ENCODE assay signal across 1 cellular context in the genomic region with DNA sequence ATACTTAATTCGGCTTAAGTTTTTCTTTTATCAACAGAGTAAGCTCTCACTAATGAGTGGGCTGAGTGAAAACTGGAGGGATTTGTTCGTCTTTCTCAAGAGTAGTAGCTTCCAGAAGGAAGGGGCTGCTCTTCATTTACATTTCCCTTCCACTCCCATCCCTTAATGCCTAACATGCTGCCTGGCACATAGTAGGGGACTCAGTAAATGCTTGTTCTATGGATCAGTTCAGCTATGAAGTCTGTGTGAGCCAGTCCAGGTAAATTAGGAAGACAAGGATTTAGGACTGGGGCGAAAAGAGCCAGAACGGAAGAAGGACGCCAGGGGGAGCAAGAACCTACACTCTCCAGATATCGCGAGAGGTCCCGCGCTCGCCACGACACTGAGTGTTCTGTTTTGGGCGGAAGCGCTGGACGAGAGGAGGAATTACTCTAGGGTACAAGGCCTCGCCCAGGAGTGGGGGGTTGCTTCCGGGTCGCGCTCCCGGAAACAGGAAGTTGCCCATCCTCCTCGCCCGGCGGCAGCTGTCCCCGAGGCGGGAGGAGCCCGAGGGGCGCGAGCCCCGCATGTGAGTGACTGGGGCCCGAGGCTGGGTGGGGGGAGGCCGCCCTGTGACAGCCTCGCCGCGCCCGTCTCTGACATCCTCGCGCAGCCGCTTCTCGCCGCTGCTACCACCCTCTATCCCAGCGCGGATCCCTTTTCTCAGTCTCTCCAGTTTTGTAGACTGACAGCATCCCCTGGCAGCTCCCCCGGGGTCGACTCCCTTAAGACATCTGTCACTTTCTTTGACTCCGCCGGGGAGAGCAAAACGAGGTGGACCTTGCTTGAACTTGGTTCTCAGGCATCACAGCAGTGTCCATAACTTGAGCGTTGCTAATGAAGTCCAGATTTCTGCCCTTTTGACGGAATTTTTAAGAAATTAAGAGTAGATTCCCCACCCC.
TF ChIP-seq lines count a peak whose summit lies in the region.

A gene with protein sequence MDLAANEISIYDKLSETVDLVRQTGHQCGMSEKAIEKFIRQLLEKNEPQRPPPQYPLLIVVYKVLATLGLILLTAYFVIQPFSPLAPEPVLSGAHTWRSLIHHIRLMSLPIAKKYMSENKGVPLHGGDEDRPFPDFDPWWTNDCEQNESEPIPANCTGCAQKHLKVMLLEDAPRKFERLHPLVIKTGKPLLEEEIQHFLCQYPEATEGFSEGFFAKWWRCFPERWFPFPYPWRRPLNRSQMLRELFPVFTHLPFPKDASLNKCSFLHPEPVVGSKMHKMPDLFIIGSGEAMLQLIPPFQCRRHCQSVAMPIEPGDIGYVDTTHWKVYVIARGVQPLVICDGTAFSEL (plus strand): TSS at position 492 of the 941 bp plus-strand sequence. CDS start 13,493 bp downstream, outside the sequence.

TF ChIP-seq in HepG2, 621 proteins besides CTCF, POLR2A, EP300 and RAD21 (continued from another document and continues in another):
- TF ChIP-seq, protein P1, sequence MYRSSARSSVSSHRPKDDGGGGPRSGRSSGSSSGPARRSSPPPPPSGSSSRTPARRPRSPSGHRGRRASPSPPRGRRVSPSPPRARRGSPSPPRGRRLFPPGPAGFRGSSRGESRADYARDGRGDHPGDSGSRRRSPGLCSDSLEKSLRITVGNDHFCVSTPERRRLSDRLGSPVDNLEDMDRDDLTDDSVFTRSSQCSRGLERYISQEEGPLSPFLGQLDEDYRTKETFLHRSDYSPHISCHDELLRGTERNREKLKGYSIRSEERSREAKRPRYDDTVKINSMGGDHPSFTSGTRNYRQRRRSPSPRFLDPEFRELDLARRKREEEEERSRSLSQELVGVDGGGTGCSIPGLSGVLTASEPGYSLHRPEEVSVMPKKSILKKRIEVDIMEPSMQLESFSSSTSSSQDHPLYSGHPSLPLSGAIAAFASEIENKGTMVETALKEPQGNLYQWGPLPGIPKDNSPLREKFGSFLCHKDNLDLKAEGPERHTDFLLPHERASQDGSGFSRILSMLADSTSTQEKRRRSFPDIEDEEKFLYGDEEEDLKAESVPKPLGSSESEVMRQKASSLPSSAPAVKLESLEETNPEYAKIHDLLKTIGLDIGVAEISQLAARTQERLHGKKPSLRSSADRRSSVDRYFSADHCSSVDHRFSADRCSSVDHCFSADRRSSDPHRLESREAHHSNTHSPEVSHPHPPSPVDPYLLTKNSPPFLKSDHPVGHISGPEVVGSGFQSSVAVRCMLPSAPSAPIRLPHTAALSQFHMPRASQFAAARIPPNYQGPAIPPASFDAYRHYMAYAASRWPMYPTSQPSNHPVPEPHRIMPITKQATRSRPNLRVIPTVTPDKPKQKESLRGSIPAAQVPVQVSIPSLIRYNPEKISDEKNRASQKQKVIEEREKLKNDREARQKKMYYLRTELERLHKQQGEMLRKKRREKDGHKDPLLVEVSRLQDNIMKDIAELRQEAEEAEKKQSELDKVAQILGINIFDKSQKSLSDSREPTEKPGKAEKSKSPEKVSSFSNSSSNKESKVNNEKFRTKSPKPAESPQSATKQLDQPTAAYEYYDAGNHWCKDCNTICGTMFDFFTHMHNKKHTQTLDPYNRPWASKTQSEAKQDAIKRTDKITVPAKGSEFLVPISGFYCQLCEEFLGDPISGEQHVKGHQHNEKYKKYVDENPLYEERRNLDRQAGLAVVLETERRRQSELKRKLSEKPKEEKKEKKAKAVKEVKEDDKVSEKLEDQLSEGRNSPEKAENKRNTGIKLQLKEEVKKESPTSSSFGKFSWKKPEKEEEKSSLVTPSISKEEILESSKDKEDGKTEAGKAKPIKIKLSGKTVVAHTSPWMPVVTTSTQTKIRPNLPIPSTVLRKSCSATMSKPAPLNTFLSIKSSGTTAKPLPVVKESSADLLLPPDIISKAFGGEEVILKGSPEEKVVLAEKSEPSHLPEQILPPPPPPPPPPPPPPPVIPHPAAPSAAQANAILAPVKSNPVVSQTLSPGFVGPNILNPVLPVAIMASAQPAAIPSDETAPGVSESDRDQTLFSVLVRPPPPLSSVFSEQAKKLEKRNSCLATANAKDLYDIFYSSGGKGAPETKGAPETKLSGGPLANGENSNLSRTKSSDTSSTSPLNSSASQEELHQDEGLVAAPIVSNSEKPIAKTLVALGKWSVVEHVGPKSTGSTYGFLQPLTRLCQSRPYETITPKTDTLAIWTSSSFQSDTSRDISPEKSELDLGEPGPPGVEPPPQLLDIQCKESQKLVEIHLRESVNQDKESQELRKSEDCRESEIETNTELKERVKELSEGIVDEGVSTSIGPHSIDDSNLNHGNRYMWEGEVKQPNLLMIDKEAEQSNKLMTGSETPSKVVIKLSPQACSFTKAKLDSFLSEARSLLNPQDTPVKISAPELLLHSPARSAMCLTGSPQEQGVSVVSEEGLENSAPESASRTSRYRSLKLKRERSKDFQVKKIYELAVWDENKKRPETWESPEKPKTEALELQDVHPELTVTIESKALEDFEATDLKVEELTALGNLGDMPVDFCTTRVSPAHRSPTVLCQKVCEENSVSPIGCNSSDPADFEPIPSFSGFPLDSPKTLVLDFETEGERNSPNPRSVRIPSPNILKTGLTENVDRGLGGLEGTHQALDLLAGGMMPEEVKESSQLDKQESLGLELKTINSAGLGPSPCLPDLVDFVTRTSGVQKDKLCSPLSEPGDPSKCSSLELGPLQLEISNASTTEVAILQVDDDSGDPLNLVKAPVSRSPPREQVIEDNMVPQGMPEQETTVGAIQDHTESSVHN (CRISPR knock-in tag; IDR thresholded peaks at IDR 0.05), result peak; percentile 81
- TF ChIP-seq, protein P2, sequence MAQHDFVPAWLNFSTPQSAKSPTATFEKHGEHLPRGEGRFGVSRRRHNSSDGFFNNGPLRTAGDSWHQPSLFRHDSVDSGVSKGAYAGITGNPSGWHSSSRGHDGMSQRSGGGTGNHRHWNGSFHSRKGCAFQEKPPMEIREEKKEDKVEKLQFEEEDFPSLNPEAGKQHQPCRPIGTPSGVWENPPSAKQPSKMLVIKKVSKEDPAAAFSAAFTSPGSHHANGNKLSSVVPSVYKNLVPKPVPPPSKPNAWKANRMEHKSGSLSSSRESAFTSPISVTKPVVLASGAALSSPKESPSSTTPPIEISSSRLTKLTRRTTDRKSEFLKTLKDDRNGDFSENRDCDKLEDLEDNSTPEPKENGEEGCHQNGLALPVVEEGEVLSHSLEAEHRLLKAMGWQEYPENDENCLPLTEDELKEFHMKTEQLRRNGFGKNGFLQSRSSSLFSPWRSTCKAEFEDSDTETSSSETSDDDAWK (CRISPR knock-in tag; IDR thresholded peaks at IDR 0.05), result no peak
- TF ChIP-seq IKZF4 (CRISPR knock-in tag; IDR thresholded peaks at IDR 0.05; ENCODE audit: borderline replicate concordance, low read depth, not compliant biosample characterization) (peak; percentile 85), FOXO1 (CRISPR knock-in tag; IDR thresholded peaks at IDR 0.05) (peak; percentile 62), MXI1 (IDR thresholded peaks at IDR 0.05; ENCODE audit: borderline replicate concordance, low read depth, low read length) (peak; percentile 97), MEIS1 (CRISPR knock-in tag; IDR thresholded peaks at IDR 0.05; ENCODE audit: borderline replicate concordance) (peak; percentile 63; the same call in 1 of the 2 replicates), TBL1XR1 (IDR thresholded peaks at IDR 0.05; ENCODE audit: borderline replicate concordance, low read length, partially characterized antibody) (peak; percentile 83), ZNF607 (CRISPR knock-in tag; IDR thresholded peaks at IDR 0.05; ENCODE audit: borderline replicate concordance) (peak; percentile 95), EZH2 (conservative IDR thresholded peaks at IDR 0.05; ENCODE audit: low read depth, low read length) (no peak), CBX2 (IDR thresholded peaks at IDR 0.05; ENCODE audit: low read depth, low read length) (no peak; the same call in 1 of the 2 replicates), CBX2 (CRISPR knock-in tag; IDR thresholded peaks at IDR 0.05; ENCODE audit: low read depth) (peak; percentile 90; the same call in 1 of the 2 replicates), ZNF570 (CRISPR knock-in tag; IDR thresholded peaks at IDR 0.05; ENCODE audit: borderline replicate concordance) (no peak; the same call in 1 of the 2 replicates), NPAS2 (CRISPR knock-in tag; IDR thresholded peaks at IDR 0.05; ENCODE audit: borderline replicate concordance) (no peak), ZNF430 (CRISPR knock-in tag; IDR thresholded peaks at IDR 0.05) (peak; percentile 99), PITX1 (CRISPR knock-in tag; IDR thresholded peaks at IDR 0.05) (peak; percentile 90), ZNF17 (CRISPR knock-in tag; IDR thresholded peaks at IDR 0.05) (no peak), JUN (CRISPR knock-in tag; IDR thresholded peaks at IDR 0.05) (peak; percentile 69; the same call in 1 of the 2 replicates), HMG20B (CRISPR knock-in tag; conservative IDR thresholded peaks at IDR 0.05) (peak; percentile 46), ZNF10 (CRISPR knock-in tag; IDR thresholded peaks at IDR 0.05; ENCODE audit: borderline replicate concordance, low read depth) (no peak)
- TF ChIP-seq, protein P3, sequence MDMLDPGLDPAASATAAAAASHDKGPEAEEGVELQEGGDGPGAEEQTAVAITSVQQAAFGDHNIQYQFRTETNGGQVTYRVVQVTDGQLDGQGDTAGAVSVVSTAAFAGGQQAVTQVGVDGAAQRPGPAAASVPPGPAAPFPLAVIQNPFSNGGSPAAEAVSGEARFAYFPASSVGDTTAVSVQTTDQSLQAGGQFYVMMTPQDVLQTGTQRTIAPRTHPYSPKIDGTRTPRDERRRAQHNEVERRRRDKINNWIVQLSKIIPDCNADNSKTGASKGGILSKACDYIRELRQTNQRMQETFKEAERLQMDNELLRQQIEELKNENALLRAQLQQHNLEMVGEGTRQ (IDR thresholded peaks at IDR 0.05; ENCODE audit: low read depth, low read length), result no peak
- TF ChIP-seq, protein P3 (CRISPR knock-in tag; IDR thresholded peaks at IDR 0.05; ENCODE audit: borderline replicate concordance), result no peak; the same call in 1 of the 2 replicates
- TF ChIP-seq, protein P4, sequence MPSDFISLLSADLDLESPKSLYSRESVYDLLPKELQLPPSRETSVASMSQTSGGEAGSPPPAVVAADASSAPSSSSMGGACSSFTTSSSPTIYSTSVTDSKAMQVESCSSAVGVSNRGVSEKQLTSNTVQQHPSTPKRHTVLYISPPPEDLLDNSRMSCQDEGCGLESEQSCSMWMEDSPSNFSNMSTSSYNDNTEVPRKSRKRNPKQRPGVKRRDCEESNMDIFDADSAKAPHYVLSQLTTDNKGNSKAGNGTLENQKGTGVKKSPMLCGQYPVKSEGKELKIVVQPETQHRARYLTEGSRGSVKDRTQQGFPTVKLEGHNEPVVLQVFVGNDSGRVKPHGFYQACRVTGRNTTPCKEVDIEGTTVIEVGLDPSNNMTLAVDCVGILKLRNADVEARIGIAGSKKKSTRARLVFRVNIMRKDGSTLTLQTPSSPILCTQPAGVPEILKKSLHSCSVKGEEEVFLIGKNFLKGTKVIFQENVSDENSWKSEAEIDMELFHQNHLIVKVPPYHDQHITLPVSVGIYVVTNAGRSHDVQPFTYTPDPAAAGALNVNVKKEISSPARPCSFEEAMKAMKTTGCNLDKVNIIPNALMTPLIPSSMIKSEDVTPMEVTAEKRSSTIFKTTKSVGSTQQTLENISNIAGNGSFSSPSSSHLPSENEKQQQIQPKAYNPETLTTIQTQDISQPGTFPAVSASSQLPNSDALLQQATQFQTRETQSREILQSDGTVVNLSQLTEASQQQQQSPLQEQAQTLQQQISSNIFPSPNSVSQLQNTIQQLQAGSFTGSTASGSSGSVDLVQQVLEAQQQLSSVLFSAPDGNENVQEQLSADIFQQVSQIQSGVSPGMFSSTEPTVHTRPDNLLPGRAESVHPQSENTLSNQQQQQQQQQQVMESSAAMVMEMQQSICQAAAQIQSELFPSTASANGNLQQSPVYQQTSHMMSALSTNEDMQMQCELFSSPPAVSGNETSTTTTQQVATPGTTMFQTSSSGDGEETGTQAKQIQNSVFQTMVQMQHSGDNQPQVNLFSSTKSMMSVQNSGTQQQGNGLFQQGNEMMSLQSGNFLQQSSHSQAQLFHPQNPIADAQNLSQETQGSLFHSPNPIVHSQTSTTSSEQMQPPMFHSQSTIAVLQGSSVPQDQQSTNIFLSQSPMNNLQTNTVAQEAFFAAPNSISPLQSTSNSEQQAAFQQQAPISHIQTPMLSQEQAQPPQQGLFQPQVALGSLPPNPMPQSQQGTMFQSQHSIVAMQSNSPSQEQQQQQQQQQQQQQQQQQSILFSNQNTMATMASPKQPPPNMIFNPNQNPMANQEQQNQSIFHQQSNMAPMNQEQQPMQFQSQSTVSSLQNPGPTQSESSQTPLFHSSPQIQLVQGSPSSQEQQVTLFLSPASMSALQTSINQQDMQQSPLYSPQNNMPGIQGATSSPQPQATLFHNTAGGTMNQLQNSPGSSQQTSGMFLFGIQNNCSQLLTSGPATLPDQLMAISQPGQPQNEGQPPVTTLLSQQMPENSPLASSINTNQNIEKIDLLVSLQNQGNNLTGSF (CRISPR knock-in tag; IDR thresholded peaks at IDR 0.05), result no peak
- TF ChIP-seq, protein P5, sequence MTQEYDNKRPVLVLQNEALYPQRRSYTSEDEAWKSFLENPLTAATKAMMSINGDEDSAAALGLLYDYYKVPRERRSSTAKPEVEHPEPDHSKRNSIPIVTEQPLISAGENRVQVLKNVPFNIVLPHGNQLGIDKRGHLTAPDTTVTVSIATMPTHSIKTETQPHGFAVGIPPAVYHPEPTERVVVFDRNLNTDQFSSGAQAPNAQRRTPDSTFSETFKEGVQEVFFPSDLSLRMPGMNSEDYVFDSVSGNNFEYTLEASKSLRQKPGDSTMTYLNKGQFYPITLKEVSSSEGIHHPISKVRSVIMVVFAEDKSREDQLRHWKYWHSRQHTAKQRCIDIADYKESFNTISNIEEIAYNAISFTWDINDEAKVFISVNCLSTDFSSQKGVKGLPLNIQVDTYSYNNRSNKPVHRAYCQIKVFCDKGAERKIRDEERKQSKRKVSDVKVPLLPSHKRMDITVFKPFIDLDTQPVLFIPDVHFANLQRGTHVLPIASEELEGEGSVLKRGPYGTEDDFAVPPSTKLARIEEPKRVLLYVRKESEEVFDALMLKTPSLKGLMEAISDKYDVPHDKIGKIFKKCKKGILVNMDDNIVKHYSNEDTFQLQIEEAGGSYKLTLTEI (CRISPR knock-in tag; conservative IDR thresholded peaks at IDR 0.05), result no peak
- TF ChIP-seq, protein P6, sequence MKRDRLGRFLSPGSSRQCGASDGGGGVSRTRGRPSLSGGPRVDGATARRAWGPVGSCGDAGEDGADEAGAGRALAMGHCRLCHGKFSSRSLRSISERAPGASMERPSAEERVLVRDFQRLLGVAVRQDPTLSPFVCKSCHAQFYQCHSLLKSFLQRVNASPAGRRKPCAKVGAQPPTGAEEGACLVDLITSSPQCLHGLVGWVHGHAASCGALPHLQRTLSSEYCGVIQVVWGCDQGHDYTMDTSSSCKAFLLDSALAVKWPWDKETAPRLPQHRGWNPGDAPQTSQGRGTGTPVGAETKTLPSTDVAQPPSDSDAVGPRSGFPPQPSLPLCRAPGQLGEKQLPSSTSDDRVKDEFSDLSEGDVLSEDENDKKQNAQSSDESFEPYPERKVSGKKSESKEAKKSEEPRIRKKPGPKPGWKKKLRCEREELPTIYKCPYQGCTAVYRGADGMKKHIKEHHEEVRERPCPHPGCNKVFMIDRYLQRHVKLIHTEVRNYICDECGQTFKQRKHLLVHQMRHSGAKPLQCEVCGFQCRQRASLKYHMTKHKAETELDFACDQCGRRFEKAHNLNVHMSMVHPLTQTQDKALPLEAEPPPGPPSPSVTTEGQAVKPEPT (CRISPR knock-in tag; IDR thresholded peaks at IDR 0.05; ENCODE audit: low read depth), result peak; percentile 90; the same call in 1 of the 2 replicates
